ENCODE assay signal across 8 cellular contexts in genomic region chr6:43368517-43369160, GRCh38. TPM values are rescaled to one million over a fixed set of nuclear protein-coding genes. Genes with fewer than 3 reads are reported as not detected.
A peak's percentile ranks its signal among the peaks of the same experiment; 100 is the strongest.
DNase-seq lines count a peak whose midpoint lies in the region; ATAC-seq and TF ChIP-seq lines count a peak whose summit lies in the region.

No MANE protein-coding gene starts in this region.

- no peaks in the 10 kb centered on the region for H3K27me3 ChIP-seq in Caco-2 (replicated peaks; ENCODE audit: control insufficient read depth, insufficient read depth, low read length)
- peaks cover 22% of the 10 kb centered on the region for H3K27me3 ChIP-seq in neutrophil

- H3K9me3 Mint-ChIP-seq in Caco-2 (ENCODE audit: unreplicated experiment) (no peaks in the 10 kb centered on the region), glutamatergic neuron (ENCODE audit: unreplicated experiment) (peaks cover 5% of the 10 kb centered on the region)
- H3K9me3 Mint-ChIP-seq in activated naive CD8-positive, alpha-beta T cell (ENCODE audit: low read depth), result no peaks in the 10 kb centered on the region

- DNase-seq in Caco-2, result peak in 1 of 2 experiments; percentile 48
- peak; percentile 26 for DNase-seq in NCI-H1092 treated with DMSO at 0.1 percent for 48 hours (lab: John Stamatoyannopoulos, UW)
- DNase-seq in glutamatergic neuron, result peak; percentile 88

- H3K4me1 Mint-ChIP-seq in Caco-2 (ENCODE audit: low read depth, unreplicated experiment) (peaks cover 7% of the 10 kb centered on the region), glutamatergic neuron (ENCODE audit: low read depth, unreplicated experiment) (peaks cover 12% of the 10 kb centered on the region)
- peaks cover 40% of the 10 kb centered on the region for H3K4me1 Mint-ChIP-seq in activated naive CD8-positive, alpha-beta T cell (ENCODE audit: low read depth)

- intact Hi-C loops in Caco-2 (cut with micrococcal nuclease; ENCODE audit: unreplicated experiment), result loop anchor here (5.0 kb wide), 1 partner anchor 196 kb away; the partner anchor contains the start of gene SRF

- POLR2A ChIA-PET in Caco-2 (lab: Charles Lee), result interaction anchor here (0.5 to 1.4 kb wide), 4 partner anchors 64 to 279 kb away, joined by 3 to 5 read pairs (median 4); no protein-coding TSS in a partner anchor

- no peak overlapping the region for H3K27ac Mint-ChIP-seq in Caco-2 (ENCODE audit: unreplicated experiment)
- H3K27ac Mint-ChIP-seq in activated naive CD8-positive, alpha-beta T cell, result peak overlapping the region; percentile 76
- peak overlapping the region; percentile 77 for H3K27ac Mint-ChIP-seq in glutamatergic neuron (ENCODE audit: unreplicated experiment)

- CTCF ChIA-PET in Caco-2 (lab: Charles Lee), result interaction anchor here (1.8 kb wide), 1 partner anchor 138 kb away, joined by 8 read pairs; no protein-coding TSS in a partner anchor

- H3K4me1 ChIP-seq in Caco-2 (peaks cover 13% of the 10 kb centered on the region), neutrophil (ENCODE audit: control insufficient read depth in 1 of 2, insufficient read depth in 1 of 2, low read depth in 1 of 2, low read length in 1 of 2) (peaks cover 23% of the 10 kb centered on the region in 2 experiments)

- H3K9me3 ChIP-seq in Caco-2 (no peaks in the 10 kb centered on the region), neutrophil (no peaks in the 10 kb centered on the region)

- no TSS peak for BruUV-seq in Caco-2 (replicated peaks; lab: Mats Ljungman, UMichigan)

- H3K36me3 Mint-ChIP-seq in Caco-2 (ENCODE audit: insufficient read depth, unreplicated experiment) (no peaks in the 10 kb centered on the region), glutamatergic neuron (ENCODE audit: unreplicated experiment) (no peaks in the 10 kb centered on the region)
- H3K36me3 Mint-ChIP-seq in activated naive CD8-positive, alpha-beta T cell, result peaks cover 3% of the 10 kb centered on the region

- H3K36me3 ChIP-seq in Caco-2 (ENCODE audit: control insufficient read depth, insufficient read depth, low read length), result no peaks in the 10 kb centered on the region; the same call in 1 of the 2 replicates
- H3K36me3 ChIP-seq in neutrophil, result peaks cover 19% of the 10 kb centered on the region

- H3K4me3 ChIP-seq in Caco-2 (ENCODE audit: low read depth, low read length) (peak overlapping the region; percentile 68), neutrophil (ENCODE audit: low read depth in 1 of 2, low read length in 1 of 2) (peak overlapping the region; percentile 76 to 90)

- H3K27ac ChIP-seq in neutrophil, result peak overlapping the region; percentile 80

- H3K27me3 Mint-ChIP-seq in Caco-2 (ENCODE audit: insufficient read depth, unreplicated experiment) (no peaks in the 10 kb centered on the region), glutamatergic neuron (ENCODE audit: unreplicated experiment) (peaks cover 3% of the 10 kb centered on the region)
- no peaks in the 10 kb centered on the region for H3K27me3 Mint-ChIP-seq in activated naive CD8-positive, alpha-beta T cell

- H3K4me3 Mint-ChIP-seq in Caco-2 (ENCODE audit: unreplicated experiment), result peak overlapping the region; percentile 76
- peak overlapping the region; percentile 90 for H3K4me3 Mint-ChIP-seq in activated naive CD8-positive, alpha-beta T cell
- peak overlapping the region; percentile 92 for H3K4me3 Mint-ChIP-seq in glutamatergic neuron (ENCODE audit: unreplicated experiment)

- peak; percentile 6 for ATAC-seq in GM21447 (IDR thresholded peaks at IDR 0.05; ENCODE audit: unreplicated experiment)
- no peak for ATAC-seq in HG02571 (IDR thresholded peaks at IDR 0.05; ENCODE audit: unreplicated experiment)
- no peak for ATAC-seq in HG03469 (IDR thresholded peaks at IDR 0.05; ENCODE audit: unreplicated experiment)

- no peak for TF ChIP-seq CTCF in Caco-2 (IDR thresholded peaks at IDR 0.05; ENCODE audit: insufficient read depth in 1 of 2, low read depth in 1 of 2, low read length in 1 of 2, severe bottlenecking in 1 of 2, unreplicated experiment in 1 of 2)
- no peak for TF ChIP-seq CTCF in glutamatergic neuron (IDR thresholded peaks at IDR 0.05; ENCODE audit: partially characterized antibody, unreplicated experiment)
- TF ChIP-seq CTCF in neutrophil (IDR thresholded peaks at IDR 0.05), result no peak

RNA-seq across cellular contexts. Expression of gene ZNF318, which starts 0.8 kb away (rescaled TPM):
- total RNA-seq in Caco-2 (2022), result 11.2 and 11.7 TPM in 2 replicates
- 26.3 TPM for total RNA-seq in glutamatergic neuron (ENCODE audit: unreplicated experiment)

RNA-seq across cellular contexts. Expression of gene ABCC10, which starts 58.7 kb away (rescaled TPM):
- total RNA-seq in Caco-2 (2022) (40.1 and 45.1 TPM in 2 replicates), glutamatergic neuron (ENCODE audit: unreplicated experiment) (94.8 TPM)
